19 cellular contexts compared by ENCODE assay signal in the genomic region with DNA sequence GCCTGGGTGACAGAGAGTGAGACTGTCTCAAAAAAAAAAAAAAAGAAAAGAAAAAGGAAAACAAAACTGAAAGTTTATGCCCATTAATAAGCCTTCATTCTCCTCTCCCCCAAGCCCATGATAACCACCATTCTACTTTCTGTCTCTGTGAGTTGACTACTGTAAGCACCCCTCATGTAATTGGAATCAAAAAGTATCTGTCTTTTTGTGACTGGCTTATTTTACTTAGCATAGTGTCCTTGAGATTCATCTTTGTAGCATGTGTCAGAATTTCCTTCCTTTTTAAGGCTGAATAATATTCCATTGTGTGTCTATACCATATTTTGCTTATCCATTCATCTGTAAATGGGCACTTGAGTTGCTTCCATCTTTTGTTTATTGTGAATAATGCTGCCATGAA. TPM values are rescaled to one million over a fixed set of nuclear protein-coding genes. Genes with fewer than 3 reads are reported as not detected.
DNase-seq lines count a peak whose midpoint lies in the region; ATAC-seq lines count a peak whose summit lies in the region.
"Had no signal": no experiment of that assay in that cellular context is flagged by ENCODE, and none has a peak within 500 bp of the region (broad histone marks: within the 10 kb centered on the region; RNA-seq: fewer than 3 reads in every experiment).

No MANE protein-coding gene starts in this region.

- no peak for DNase-seq in stimulated activated naive CD8-positive, alpha-beta T cell treated with anti-CD3 and anti-CD28 coated beads, Interleukin-15, amount 100 ng/mL, for 72 hours
- DNase-seq in stimulated activated naive CD8-positive, alpha-beta T cell treated with anti-CD3 and anti-CD28 coated beads, Interleukin-15, Interleukin-2, amounts not matched to agents 100 U/mL and 50 U/mL, for 24 hours: no peak
- DNase-seq in RPMI7951 (ENCODE audit: low read depth) (peak; percentile 37), foreskin melanocyte (peak; percentile 90)
- no peak for DNase-seq in activated CD4-positive, CD25-positive, alpha-beta regulatory T cell (lab: John Stamatoyannopoulos, UW)
- DNase-seq: AML-193; BE2C; Calu3; CD4-positive, alpha-beta T cell; CD8-positive, alpha-beta memory T cell; COR-L47; DMS53; DMS79 treated with DMSO at 0.1 percent for 48 hours; GF-D8; GOT3 had no signal

- no peak overlapping the region for H3K27ac Mint-ChIP-seq in stimulated activated naive CD8-positive, alpha-beta T cell treated with anti-CD3 and anti-CD28 coated beads, Interleukin-15, amount 100 ng/mL, for 72 hours
- H3K27ac Mint-ChIP-seq: CD14-positive monocyte; CD4-positive, alpha-beta T cell had no signal

- no peak overlapping the region for H3K4me3 Mint-ChIP-seq in stimulated activated naive CD8-positive, alpha-beta T cell treated with anti-CD3 and anti-CD28 coated beads, Interleukin-15, amount 100 ng/mL, for 72 hours
- H3K4me3 Mint-ChIP-seq: CD4-positive, alpha-beta T cell; CD8-positive, alpha-beta memory T cell had no signal

- no peaks in the 10 kb centered on the region for H3K4me1 Mint-ChIP-seq in stimulated activated naive CD8-positive, alpha-beta T cell treated with anti-CD3 and anti-CD28 coated beads, Interleukin-15, amount 100 ng/mL, for 72 hours
- H3K4me1 Mint-ChIP-seq: CD14-positive monocyte; CD8-positive, alpha-beta memory T cell had no signal

- ATAC-seq in stimulated activated naive CD8-positive, alpha-beta T cell treated with anti-CD3 and anti-CD28 coated beads, Interleukin-15, amount 100 ng/mL, for 72 hours: peak; percentile 56
- no peak for ATAC-seq in stimulated activated naive CD8-positive, alpha-beta T cell treated with anti-CD3 and anti-CD28 coated beads, Interleukin-15, Interleukin-2, amounts not matched to agents 100 U/mL and 50 U/mL, for 24 hours
- no peak for ATAC-seq in GM21529 (IDR thresholded peaks at IDR 0.05; ENCODE audit: unreplicated experiment)
- no peak for ATAC-seq in HG03139 (IDR thresholded peaks at IDR 0.05; ENCODE audit: unreplicated experiment)

- peaks cover 59% of the 10 kb centered on the region for H3K27me3 Mint-ChIP-seq in stimulated activated naive CD8-positive, alpha-beta T cell treated with anti-CD3 and anti-CD28 coated beads, Interleukin-15, amount 100 ng/mL, for 72 hours

- peaks cover 0 to 5% of the 10 kb centered on the region in 2 donors for H3K9me3 Mint-ChIP-seq in stimulated activated naive CD8-positive, alpha-beta T cell treated with anti-CD3 and anti-CD28 coated beads, Interleukin-15, amount 100 ng/mL, for 72 hours

RNA-seq across cellular contexts. Expression of a gene that starts 14.0 kb away (rescaled TPM):
- 9.4 and 11.9 TPM in 2 replicates for total RNA-seq in RPMI7951 (2014; rRNA removed; shearing (Covaris generic))
- total RNA-seq: CD4-positive, alpha-beta T cell; CD8-positive, alpha-beta memory T cell; G401 had no signal

Comparison
In these comparisons a context has a peak if more than half of its experiments do, and no peak if none do; other contexts are left out.
1. DNase-seq: peak in RPMI7951 (single experiment) and foreskin melanocyte (single experiment); none in stimulated activated naive CD8-positive, alpha-beta T cell treated with anti-CD3 and anti-CD28 coated beads, Interleukin-15, amount 100 ng/mL, for 72 hours (0 of 2), stimulated activated naive CD8-positive, alpha-beta T cell treated with anti-CD3 and anti-CD28 coated beads, Interleukin-15, Interleukin-2, amounts not matched to agents 100 U/mL and 50 U/mL, for 24 hours (single experiment) and activated CD4-positive, CD25-positive, alpha-beta regulatory T cell (0 of 4).